ENCODE assay signal across 12 cellular contexts in genomic region chr1:25260336-25260735, GRCh38. TPM values are rescaled to one million over a fixed set of nuclear protein-coding genes. Genes with fewer than 3 reads are reported as not detected.
A peak's percentile ranks its signal among the peaks of the same experiment; 100 is the strongest.
DNase-seq lines count a peak whose midpoint lies in the region; ATAC-seq and TF ChIP-seq lines count a peak whose summit lies in the region.
"Not testable (repeated sequence)": the region's sequence is repeated elsewhere in the genome, so short reads cannot be mapped to it uniquely, and the experiment has no call there.
"Had no signal": no experiment of that assay in that cellular context is flagged by ENCODE, and none has a peak within 500 bp of the region (broad histone marks: within the 10 kb centered on the region; RNA-seq: fewer than 3 reads in every experiment).

No MANE protein-coding gene starts in this region.

- H2AFZ ChIP-seq in PC-3 (ENCODE audit: low read length); mesenchymal stem cell (ENCODE audit: low read depth, low read length): not testable (repeated sequence)

- not testable (repeated sequence) for H4K8ac ChIP-seq in mesenchymal stem cell (ENCODE audit: low read length)

- not testable (repeated sequence) for H3K14ac ChIP-seq in mesenchymal stem cell (ENCODE audit: low read length in 2 of 2)

- not testable (repeated sequence) for H3K27me3 ChIP-seq in CD4-positive, alpha-beta T cell (ENCODE audit: control insufficient read depth, insufficient read depth, low read length); PC-3 (ENCODE audit: low read length); brain microvascular endothelial cell (replicated peaks); mesenchymal stem cell (ENCODE audit: control insufficient read depth in 1 of 2, insufficient read depth in 1 of 2, low read length in 2 of 2)

- not testable (repeated sequence) for H3K9me3 Mint-ChIP-seq in CD4-positive, alpha-beta T cell; activated CD8-positive, alpha-beta memory T cell treated with anti-CD3 and anti-CD28 coated beads, Interleukin-2, amount 10 ng/mL, durations not matched to agents 7 days and 5 days (ENCODE audit: low read depth); stimulated activated effector memory CD8-positive, alpha-beta T cell treated with anti-CD3 and anti-CD28 coated beads, Interleukin-12 subunit alpha, Interleukin-12 subunit beta, amount 100 ng/mL, for 72 hours

- peaks cover 23% of the 10 kb centered on the region for H3K36me3 Mint-ChIP-seq in CD4-positive, alpha-beta T cell (ENCODE audit: low read depth)
- H3K36me3 Mint-ChIP-seq in T-helper 17 cell (ENCODE audit: low read depth); activated CD8-positive, alpha-beta memory T cell treated with anti-CD3 and anti-CD28 coated beads, Interleukin-2, amount 10 ng/mL, durations not matched to agents 7 days and 5 days: not testable (repeated sequence)
- peaks cover 23% of the 10 kb centered on the region for H3K36me3 Mint-ChIP-seq in stimulated activated effector memory CD8-positive, alpha-beta T cell treated with anti-CD3 and anti-CD28 coated beads, Interleukin-12 subunit alpha, Interleukin-12 subunit beta, amount 100 ng/mL, for 72 hours

- H3K9me2 ChIP-seq in PC-3 (replicated peaks; ENCODE audit: low read length): not testable (repeated sequence)

- H2BK15ac ChIP-seq in mesenchymal stem cell (ENCODE audit: low read depth, poor library complexity, severe bottlenecking): not testable (repeated sequence)

- DNase-seq in CD4-positive, alpha-beta T cell; PC-3; T-helper 17 cell; activated CD8-positive, alpha-beta memory T cell treated with anti-CD3 and anti-CD28 coated beads, Interleukin-2, amount 10 ng/mL, durations not matched to agents 7 days and 5 days; brain microvascular endothelial cell; mesenchymal stem cell; stimulated activated effector memory CD8-positive, alpha-beta T cell treated with anti-CD3 and anti-CD28 coated beads, Interleukin-12 subunit alpha, Interleukin-12 subunit beta, amount 100 ng/mL, for 72 hours (ENCODE audit: low spot score in 2 of 2): not testable (repeated sequence)

- BruUV-seq in PC-3 (replicated peaks; lab: Mats Ljungman, UMichigan): not testable (repeated sequence)

- H3K36me3 ChIP-seq in PC-3 (ENCODE audit: low read depth, low read length); brain microvascular endothelial cell (replicated peaks); mesenchymal stem cell (ENCODE audit: control insufficient read depth in 1 of 2, insufficient read depth in 2 of 2, low read depth in 1 of 2, low read length in 2 of 2): not testable (repeated sequence)

- H2BK5ac ChIP-seq in mesenchymal stem cell (ENCODE audit: low read depth, low read length, poor library complexity, severe bottlenecking): not testable (repeated sequence)

- H3K9ac ChIP-seq in PC-3 (ENCODE audit: low read length) (peak overlapping the region; percentile 29; the same call in 1 of the 2 replicates), mesenchymal stem cell (ENCODE audit: low read length) (peak overlapping the region; percentile 44)

- 92% methylated on average over 3 of the region's 3 CpGs for WGBS in mesenchymal stem cell

- H4K91ac ChIP-seq in mesenchymal stem cell (ENCODE audit: low read length): not testable (repeated sequence)

- not testable (repeated sequence) for H3F3A ChIP-seq in PC-3 (ENCODE audit: low read length, unreplicated experiment)

- not testable (repeated sequence) for H3K9me3 ChIP-seq in CD4-positive, alpha-beta T cell (ENCODE audit: control insufficient read depth, low read length); PC-3 (ENCODE audit: low read length); T-helper 17 cell (ENCODE audit: control insufficient read depth, low read length, poor library complexity, severe bottlenecking); mesenchymal stem cell (ENCODE audit: control insufficient read depth, low read length)

- intact Hi-C loops in CD4-positive, alpha-beta T cell (cut with DNase I, micrococcal nuclease); PC-3 (cut with micrococcal nuclease): not testable (repeated sequence)

- POLR2A ChIA-PET in CD4-positive, alpha-beta T cell (lab: Charles Lee); PC-3 (lab: Charles Lee; ENCODE audit: unreplicated experiment): not testable (repeated sequence)

- H3K79me2 ChIP-seq in PC-3 (ENCODE audit: low read length): not testable (repeated sequence)

- not testable (repeated sequence) for H3K27me3 Mint-ChIP-seq in CD4-positive, alpha-beta T cell; T-helper 17 cell; activated CD8-positive, alpha-beta memory T cell treated with anti-CD3 and anti-CD28 coated beads, Interleukin-2, amount 10 ng/mL, durations not matched to agents 7 days and 5 days

- H3K27ac Mint-ChIP-seq in CD4-positive, alpha-beta T cell: peak overlapping the region; percentile 24
- H3K27ac Mint-ChIP-seq in T-helper 17 cell: peak overlapping the region; percentile 79
- H3K27ac Mint-ChIP-seq in activated CD8-positive, alpha-beta memory T cell treated with anti-CD3 and anti-CD28 coated beads, Interleukin-2, amount 10 ng/mL, durations not matched to agents 7 days and 5 days: not testable (repeated sequence)
- peak overlapping the region; percentile 67 for H3K27ac Mint-ChIP-seq in stimulated activated effector memory CD8-positive, alpha-beta T cell treated with anti-CD3 and anti-CD28 coated beads, Interleukin-12 subunit alpha, Interleukin-12 subunit beta, amount 100 ng/mL, for 72 hours

- not testable (repeated sequence) for H3K18ac ChIP-seq in mesenchymal stem cell (ENCODE audit: low read depth in 1 of 2, low read length in 2 of 2)

- not testable (repeated sequence) for H3K23ac ChIP-seq in mesenchymal stem cell (ENCODE audit: low read length in 2 of 2)

- H2BK120ac ChIP-seq in mesenchymal stem cell (ENCODE audit: low read depth, low read length): not testable (repeated sequence)

- not testable (repeated sequence) for H3K4me3 Mint-ChIP-seq in CD4-positive, alpha-beta T cell; T-helper 17 cell; activated CD8-positive, alpha-beta memory T cell treated with anti-CD3 and anti-CD28 coated beads, Interleukin-2, amount 10 ng/mL, durations not matched to agents 7 days and 5 days; stimulated activated effector memory CD8-positive, alpha-beta T cell treated with anti-CD3 and anti-CD28 coated beads, Interleukin-12 subunit alpha, Interleukin-12 subunit beta, amount 100 ng/mL, for 72 hours

- not testable (repeated sequence) for H3K4me3 ChIP-seq in PC-3 (ENCODE audit: low read length); brain microvascular endothelial cell (ENCODE audit: low read depth, low read length); mesenchymal stem cell (ENCODE audit: insufficient read depth in 1 of 2, low read depth in 1 of 2, low read length in 2 of 2)

- CTCF ChIA-PET in CD4-positive, alpha-beta T cell (lab: Charles Lee); PC-3 (lab: Charles Lee); activated CD8-positive, alpha-beta memory T cell treated with anti-CD3 and anti-CD28 coated beads, Interleukin-2, amount 10 ng/mL, durations not matched to agents 7 days and 5 days (lab: Charles Lee): not testable (repeated sequence)

- H3K79me1 ChIP-seq in mesenchymal stem cell (replicated peaks; ENCODE audit: low read length, poor library complexity, severe bottlenecking): peaks cover 12% of the 10 kb centered on the region

- H3K4me1 ChIP-seq in PC-3 (ENCODE audit: insufficient read depth, low read length): peaks cover 18% of the 10 kb centered on the region
- not testable (repeated sequence) for H3K4me1 ChIP-seq in mesenchymal stem cell (ENCODE audit: control insufficient read depth, insufficient read depth, low read depth, low read length)

- TF ChIP-seq CTCF in CD4-positive, alpha-beta T cell (IDR thresholded peaks at IDR 0.05); PC-3 (conservative IDR thresholded peaks at IDR 0.05; ENCODE audit: low read depth, low read length); brain microvascular endothelial cell (IDR thresholded peaks at IDR 0.05; ENCODE audit: low read depth, low read length, missing control alignments): not testable (repeated sequence)

- not testable (repeated sequence) for H2AK5ac ChIP-seq in mesenchymal stem cell (ENCODE audit: low read length, severe bottlenecking)

- not testable (repeated sequence) for ATAC-seq in CD4-positive, alpha-beta T cell (ENCODE audit: poor library complexity); T-helper 17 cell; stimulated activated effector memory CD8-positive, alpha-beta T cell treated with anti-CD3 and anti-CD28 coated beads, Interleukin-12 subunit alpha, Interleukin-12 subunit beta, amount 100 ng/mL, for 72 hours
- peak; percentile 41 for ATAC-seq in PC-3
- ATAC-seq in activated CD8-positive, alpha-beta memory T cell treated with anti-CD3 and anti-CD28 coated beads, Interleukin-2, amount 10 ng/mL, durations not matched to agents 7 days and 5 days: peak; percentile 41

- not testable (repeated sequence) for H3K4ac ChIP-seq in mesenchymal stem cell (ENCODE audit: low read depth in 1 of 2, low read length in 2 of 2)

- H4K20me1 ChIP-seq in PC-3 (ENCODE audit: low read length): not testable (repeated sequence)

- H2BK12ac ChIP-seq in mesenchymal stem cell (ENCODE audit: low read length in 2 of 2): not testable (repeated sequence)

- H3K27ac ChIP-seq in CD4-positive, alpha-beta T cell (ENCODE audit: low read depth, low read length); mesenchymal stem cell (ENCODE audit: low read length, poor library complexity, severe bottlenecking): not testable (repeated sequence)
- H3K27ac ChIP-seq in PC-3 (ENCODE audit: low read length): peak overlapping the region; percentile 74
- peak overlapping the region; percentile 49 for H3K27ac ChIP-seq in brain microvascular endothelial cell

- in situ Hi-C loops in brain microvascular endothelial cell (cut with HindIII; ENCODE audit: low pct_ligation_motif_present, low sequenced_read_pairs): not testable (repeated sequence)

- peaks cover 27% of the 10 kb centered on the region for H3K4me1 Mint-ChIP-seq in CD4-positive, alpha-beta T cell (ENCODE audit: low read depth)
- H3K4me1 Mint-ChIP-seq in T-helper 17 cell: peaks cover 14% of the 10 kb centered on the region
- peaks cover 18% of the 10 kb centered on the region for H3K4me1 Mint-ChIP-seq in activated CD8-positive, alpha-beta memory T cell treated with anti-CD3 and anti-CD28 coated beads, Interleukin-2, amount 10 ng/mL, durations not matched to agents 7 days and 5 days
- H3K4me1 Mint-ChIP-seq in stimulated activated effector memory CD8-positive, alpha-beta T cell treated with anti-CD3 and anti-CD28 coated beads, Interleukin-12 subunit alpha, Interleukin-12 subunit beta, amount 100 ng/mL, for 72 hours: peaks cover 18% of the 10 kb centered on the region

- H3K4me2 ChIP-seq in PC-3 (ENCODE audit: low read length): peak overlapping the region; percentile 49
- not testable (repeated sequence) for H3K4me2 ChIP-seq in mesenchymal stem cell (ENCODE audit: low read length, poor library complexity, severe bottlenecking)

RNA-seq across cellular contexts. Expression of gene RHD, which starts 12.0 kb away (rescaled TPM):
- not detected for total RNA-seq in CD4-positive, alpha-beta T cell
- total RNA-seq in PC-3 (2014; rRNA removed) (not detected in 2 replicates), T-helper 17 cell (1 to 10 TPM in 1 of 2 donors, under 1 TPM in 1; 0.20 to 5.0 TPM)
- total RNA-seq in activated CD8-positive, alpha-beta memory T cell treated with anti-CD3 and anti-CD28 coated beads, Interleukin-2, amount 10 ng/mL, durations not matched to agents 7 days and 5 days: not detected
- not detected for polyA plus RNA-seq in mesenchymal stem cell (2013, experiment 1 of 2)
- polyA plus RNA-seq in mesenchymal stem cell (2013, experiment 2 of 2): not detected
- total RNA-seq: Daoy, M059J, Right ventricle myocardium inferior, RPMI7951, SJCRH30 had no signal

RNA-seq across cellular contexts. Expression of gene RSRP1, which starts 13.1 kb away (rescaled TPM):
- total RNA-seq in CD4-positive, alpha-beta T cell: 100 to 1,000 TPM; 395 to 428 TPM
- total RNA-seq in PC-3 (2014; rRNA removed) (46.8 and 49.4 TPM in 2 replicates), T-helper 17 cell (100 to 1,000 TPM; 483 to 509 TPM)
- total RNA-seq in activated CD8-positive, alpha-beta memory T cell treated with anti-CD3 and anti-CD28 coated beads, Interleukin-2, amount 10 ng/mL, durations not matched to agents 7 days and 5 days: 100 to 1,000 TPM; 160 to 240 TPM
- 41.2 TPM for polyA plus RNA-seq in mesenchymal stem cell (2013, experiment 1 of 2)
- polyA plus RNA-seq in mesenchymal stem cell (2013, experiment 2 of 2): 41.3 TPM

RNA-seq across cellular contexts. Expression of gene SYF2, which starts 28.0 kb away (rescaled TPM):
- 10 to 100 TPM; 93.3 to 98.9 TPM for total RNA-seq in CD4-positive, alpha-beta T cell
- total RNA-seq in PC-3 (2014; rRNA removed) (29.8 and 31.0 TPM in 2 replicates), T-helper 17 cell (10 to 100 TPM; 61.5 to 80.6 TPM)
- 10 to 100 TPM; 33.0 to 33.8 TPM for total RNA-seq in activated CD8-positive, alpha-beta memory T cell treated with anti-CD3 and anti-CD28 coated beads, Interleukin-2, amount 10 ng/mL, durations not matched to agents 7 days and 5 days
- polyA plus RNA-seq in mesenchymal stem cell (2013, experiment 1 of 2): 74.2 TPM
- polyA plus RNA-seq in mesenchymal stem cell (2013, experiment 2 of 2): 74.8 TPM
